In genomic region chr11:46361283-46362145, GRCh38 we compare ENCODE assay signal across 9 cellular contexts. TPM values are rescaled to one million over a fixed set of nuclear protein-coding genes. Genes with fewer than 3 reads are reported as not detected.
DNase-seq lines count a peak whose midpoint lies in the region; ATAC-seq and TF ChIP-seq lines count a peak whose summit lies in the region.
"Had no signal": no experiment of that assay in that cellular context is flagged by ENCODE, and none has a peak within 500 bp of the region (broad histone marks: within the 10 kb centered on the region; RNA-seq: fewer than 3 reads in every experiment).

No MANE protein-coding gene starts in this region.

- TF ChIP-seq CTCF in DND-41 (IDR thresholded peaks at IDR 0.05; ENCODE audit: borderline replicate concordance, extremely low read depth, low read length, poor library complexity, severe bottlenecking) (no peak), WI38 (IDR thresholded peaks at IDR 0.05; ENCODE audit: low read depth, low read length) (no peak)

- H3K4me1 Mint-ChIP-seq in dendritic cell treated with granulocyte-macrophage colony-stimulating factor and Interleukin-4, amounts not matched to agents 40 ng/mL and 50 ng/mL, for 4 days (ENCODE audit: low read depth) = peaks cover 79% of the 10 kb centered on the region

- no peaks in the 10 kb centered on the region for H3K27me3 Mint-ChIP-seq in dendritic cell treated with granulocyte-macrophage colony-stimulating factor and Interleukin-4, amounts not matched to agents 40 ng/mL and 50 ng/mL, for 4 days

- H3K9me3 ChIP-seq in DND-41 (ENCODE audit: insufficient read depth, low read length, severe bottlenecking) (no peaks in the 10 kb centered on the region), Karpas-422 (ENCODE audit: low read length) (no peaks in the 10 kb centered on the region), mucosa of rectum (ENCODE audit: control insufficient read depth in 2 of 2, low read length in 2 of 2) (no peaks in the 10 kb centered on the region)

- H3K36me3 Mint-ChIP-seq in dendritic cell treated with granulocyte-macrophage colony-stimulating factor and Interleukin-4, amounts not matched to agents 40 ng/mL and 50 ng/mL, for 4 days (ENCODE audit: low read depth) = peaks cover 34% of the 10 kb centered on the region

- no peaks in the 10 kb centered on the region for H3K9me3 Mint-ChIP-seq in dendritic cell treated with granulocyte-macrophage colony-stimulating factor and Interleukin-4, amounts not matched to agents 40 ng/mL and 50 ng/mL, for 4 days

- H3K27me3 ChIP-seq in DND-41 (ENCODE audit: insufficient read depth, low read length, poor library complexity) (no peaks in the 10 kb centered on the region), Karpas-422 (ENCODE audit: low read length) (no peaks in the 10 kb centered on the region), mucosa of rectum (ENCODE audit: control insufficient read depth in 2 of 2, insufficient read depth in 2 of 2, low read length in 2 of 2) (no peaks in the 10 kb centered on the region)

- intact Hi-C loops in dendritic cell treated with granulocyte-macrophage colony-stimulating factor and Interleukin-4, amounts not matched to agents 40 ng/mL and 50 ng/mL, for 4 days (cut with micrococcal nuclease) = no loop called here

- H3K9ac ChIP-seq in DND-41 (ENCODE audit: low read depth, low read length) (peak overlapping the region; percentile 92), Karpas-422 (ENCODE audit: low read length) (peak overlapping the region; percentile 100), mucosa of rectum (ENCODE audit: low read depth in 1 of 2, low read length in 2 of 2) (peak overlapping the region; percentile 34 to 52)
- H3K9ac ChIP-seq: KMS-11 had no signal

- DNase-seq in DND-41 = peak; percentile 91
- peak; percentile 94 for DNase-seq in Karpas-422
- peak in 19 of 49 donors; percentile 20 to 71 (median 35) for DNase-seq in substantia nigra (lab: John Stamatoyannopoulos, UW)
- DNase-seq in DMS53 (lab: John Stamatoyannopoulos, UW) = no peak

- H3K79me2 ChIP-seq in DND-41 (ENCODE audit: insufficient read depth, low read length) (peaks cover 97% of the 10 kb centered on the region), Karpas-422 (ENCODE audit: low read length) (peaks cover 82% of the 10 kb centered on the region)

- H3K9me2 ChIP-seq in Karpas-422 (replicated peaks; ENCODE audit: insufficient read depth, low read length) = no peaks in the 10 kb centered on the region

- H4K20me1 ChIP-seq in DND-41 (ENCODE audit: insufficient read depth, low read length) (peaks cover 40% of the 10 kb centered on the region), Karpas-422 (ENCODE audit: insufficient read depth, low read depth, low read length) (peaks cover 13% of the 10 kb centered on the region; the same call in 1 of the 2 replicates)

- peak overlapping the region; percentile 75 for H3K4me3 Mint-ChIP-seq in dendritic cell treated with granulocyte-macrophage colony-stimulating factor and Interleukin-4, amounts not matched to agents 40 ng/mL and 50 ng/mL, for 4 days

- peak overlapping the region; percentile 51 to 69 for H3K4me3 ChIP-seq in DND-41 (ENCODE audit: low read depth in 1 of 2, low read length in 2 of 2)
- peak overlapping the region; percentile 99 for H3K4me3 ChIP-seq in Karpas-422 (ENCODE audit: low read length)
- peak overlapping the region; percentile 13; the same call in 1 of the 2 replicates for H3K4me3 ChIP-seq in WI38 (ENCODE audit: low read depth, low read length)
- peak overlapping the region; percentile 14 to 52 for H3K4me3 ChIP-seq in mucosa of rectum (ENCODE audit: low read length in 2 of 2)

- ATAC-seq in DND-41 (ENCODE audit: insufficient read depth, low read depth) (peak; percentile 96), GM21528 (IDR thresholded peaks at IDR 0.05; ENCODE audit: low FRiP score, unreplicated experiment) (peak; percentile 76)

- H3K4me2 ChIP-seq in DND-41 (ENCODE audit: insufficient read depth, low read length) (peak overlapping the region; percentile 97), Karpas-422 (ENCODE audit: low read depth, low read length, poor library complexity, severe bottlenecking) (peak overlapping the region; percentile 99)
- H3K4me2 ChIP-seq: KMS-11 had no signal

- peaks cover 30% of the 10 kb centered on the region for H3K4me1 ChIP-seq in DND-41 (ENCODE audit: insufficient read depth, low read length)
- H3K4me1 ChIP-seq in Karpas-422 (ENCODE audit: low read length) = peaks cover 68% of the 10 kb centered on the region
- H3K4me1 ChIP-seq in mucosa of rectum (ENCODE audit: control insufficient read depth in 2 of 2, insufficient read depth in 2 of 2, low read length in 2 of 2) = peaks cover 16 to 20% of the 10 kb centered on the region in 2 donors

- H3K27ac ChIP-seq in DND-41 (ENCODE audit: low read length) = peak overlapping the region; percentile 100
- peak overlapping the region; percentile 95 for H3K27ac ChIP-seq in Karpas-422 (ENCODE audit: low read length)
- peak overlapping the region; percentile 48 to 70 for H3K27ac ChIP-seq in mucosa of rectum (ENCODE audit: low read depth in 2 of 2, low read length in 2 of 2)
- peak overlapping the region; percentile 97 for H3K27ac ChIP-seq in substantia nigra (ENCODE audit: low read depth, low read length, poor library complexity, severe bottlenecking)
- H3K27ac ChIP-seq: KMS-11 had no signal

- H3K36me3 ChIP-seq in DND-41 (ENCODE audit: insufficient read depth, low read length) (peaks cover 44% of the 10 kb centered on the region), Karpas-422 (ENCODE audit: insufficient read depth, low read length) (no peaks in the 10 kb centered on the region), mucosa of rectum (ENCODE audit: control insufficient read depth in 2 of 2, insufficient read depth in 2 of 2, low read length in 2 of 2) (peaks cover 0 to 4% of the 10 kb centered on the region in 2 donors)

- H3K27ac Mint-ChIP-seq in dendritic cell treated with granulocyte-macrophage colony-stimulating factor and Interleukin-4, amounts not matched to agents 40 ng/mL and 50 ng/mL, for 4 days = peak overlapping the region; percentile 91

- H2AFZ ChIP-seq in DND-41 (ENCODE audit: low read depth, low read length) = peak overlapping the region; percentile 88
- no peak overlapping the region; the same call in 1 of the 2 replicates for H2AFZ ChIP-seq in Karpas-422 (ENCODE audit: low read length)

RNA-seq across cellular contexts. Expression of gene DGKZ, which starts 14.3 kb away (rescaled TPM):
- total RNA-seq in Karpas-422 (2014; rRNA removed; shearing (Covaris generic); ENCODE audit: low replicate concordance) = 59.4 and 106 TPM in 2 replicates

RNA-seq across cellular contexts. Expression of gene MDK, which starts 20.0 kb away (rescaled TPM):
- total RNA-seq in Karpas-422 (2014; rRNA removed; shearing (Covaris generic); ENCODE audit: low replicate concordance) = 6.9 and 21.9 TPM in 2 replicates

RNA-seq across cellular contexts. Expression of gene CHRM4, which starts 30.1 kb away (rescaled TPM):
- total RNA-seq in Karpas-422 (2014; rRNA removed; shearing (Covaris generic); ENCODE audit: low replicate concordance) = not detected in 2 replicates

Comparison
In these comparisons a context has a peak if more than half of its experiments do, and no peak if none do; other contexts are left out.
1. H3K4me3 ChIP-seq: peak in every context shown above with its lines; median percentile 99 in Karpas-422; 60 in DND-41; 33 in mucosa of rectum; 13 in WI38.
2. H3K9ac ChIP-seq: peak in every context shown above with its lines; median percentile 100 in Karpas-422; 92 in DND-41; 43 in mucosa of rectum.